In the genomic region with DNA sequence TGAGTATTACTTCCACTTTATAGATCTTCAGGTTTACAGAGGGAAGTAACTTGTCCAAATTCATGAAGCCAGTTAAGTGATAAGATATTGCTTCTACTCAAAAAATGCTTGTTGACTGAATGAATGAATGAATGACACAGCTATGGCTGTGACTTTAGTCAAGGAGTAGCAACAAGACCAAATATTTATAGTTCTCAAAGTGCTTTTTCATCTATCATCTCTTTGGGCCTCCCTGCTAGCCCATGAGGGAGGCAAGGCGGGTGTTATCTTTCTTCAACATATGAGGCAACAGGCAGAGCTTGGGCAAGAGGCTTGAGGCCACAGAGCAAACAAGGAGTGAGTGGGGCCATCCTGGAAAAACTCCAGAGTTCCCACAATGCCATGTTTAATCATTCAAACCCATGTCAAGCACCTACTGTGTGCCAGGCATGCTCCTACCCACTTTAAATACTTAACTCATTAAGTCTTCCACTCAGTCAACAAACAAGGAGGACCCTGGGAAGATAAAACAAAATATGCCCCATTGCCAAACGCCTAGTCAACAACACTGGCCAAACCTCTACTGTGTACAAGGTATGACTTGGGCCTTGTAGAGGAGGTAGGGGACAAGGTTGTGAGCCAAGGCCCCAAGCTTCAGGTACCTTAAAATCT, we compare ENCODE assay signal across 11 cellular contexts. TPM values are rescaled to one million over a fixed set of nuclear protein-coding genes. Genes with fewer than 3 reads are reported as not detected.
DNase-seq lines count a peak whose midpoint lies in the region; ATAC-seq and TF ChIP-seq lines count a peak whose summit lies in the region.
"Had no signal": no experiment of that assay in that cellular context is flagged by ENCODE, and none has a peak within 500 bp of the region (broad histone marks: within the 10 kb centered on the region; RNA-seq: fewer than 3 reads in every experiment).

No MANE protein-coding gene starts in this region.

- H3K36me3 ChIP-seq in left lung = peaks cover 0 to 70% of the 10 kb centered on the region in 2 donors

- POLR2A ChIA-PET in activated CD8-positive, alpha-beta T cell treated with anti-CD3 and anti-CD28 coated beads, Interleukin-2, amount 10 ng/mL, durations not matched to agents 7 days and 5 days (lab: Charles Lee) = interaction anchor here (0.7 to 1.2 kb wide), 4 partner anchors 11 to 31 kb away, joined by 3 to 4 read pairs (median 4); no protein-coding TSS in a partner anchor

- peaks cover 60 to 92% of the 10 kb centered on the region in 2 donors for H3K4me1 ChIP-seq in left lung

- no peaks in the 10 kb centered on the region for H3K9me3 Mint-ChIP-seq in activated naive CD8-positive, alpha-beta T cell (ENCODE audit: low read depth)
- no peaks in the 10 kb centered on the region for H3K9me3 Mint-ChIP-seq in activated naive CD8-positive, alpha-beta T cell treated with anti-CD3 and anti-CD28 coated beads for 36 hours
- no peaks in the 10 kb centered on the region for H3K9me3 Mint-ChIP-seq in activated CD8-positive, alpha-beta T cell treated with anti-CD3 and anti-CD28 coated beads, Interleukin-2, amount 10 ng/mL, durations not matched to agents 7 days and 5 days (ENCODE audit: insufficient read depth)
- no peaks in the 10 kb centered on the region for H3K9me3 Mint-ChIP-seq in type B pancreatic cell

- intact Hi-C loops in left lung (cut with DNase I) (no loop called here), left colon (cut with DNase I, micrococcal nuclease) (no loop called here)

- no peaks in the 10 kb centered on the region for H3K27me3 Mint-ChIP-seq in activated naive CD8-positive, alpha-beta T cell
- H3K27me3 Mint-ChIP-seq in activated naive CD8-positive, alpha-beta T cell treated with anti-CD3 and anti-CD28 coated beads for 36 hours = no peaks in the 10 kb centered on the region
- H3K27me3 Mint-ChIP-seq in activated CD8-positive, alpha-beta T cell treated with anti-CD3 and anti-CD28 coated beads, Interleukin-2, amount 10 ng/mL, durations not matched to agents 7 days and 5 days (ENCODE audit: low read depth) = no peaks in the 10 kb centered on the region
- H3K27me3 Mint-ChIP-seq in type B pancreatic cell = no peaks in the 10 kb centered on the region

- H3K27ac Mint-ChIP-seq in activated naive CD8-positive, alpha-beta T cell = peak overlapping the region; percentile 75
- H3K27ac Mint-ChIP-seq in activated naive CD8-positive, alpha-beta T cell treated with anti-CD3 and anti-CD28 coated beads for 36 hours = no peak overlapping the region
- H3K27ac Mint-ChIP-seq in activated CD8-positive, alpha-beta T cell treated with anti-CD3 and anti-CD28 coated beads, Interleukin-2, amount 10 ng/mL, durations not matched to agents 7 days and 5 days = peak overlapping the region; percentile 32
- H3K27ac Mint-ChIP-seq in type B pancreatic cell = peak overlapping the region; percentile 95

- H3K27me3 ChIP-seq in left lung = no peaks in the 10 kb centered on the region

- H3K4me3 Mint-ChIP-seq in activated naive CD8-positive, alpha-beta T cell = peak overlapping the region; percentile 2
- no peak overlapping the region for H3K4me3 Mint-ChIP-seq in activated naive CD8-positive, alpha-beta T cell treated with anti-CD3 and anti-CD28 coated beads for 36 hours
- no peak overlapping the region for H3K4me3 Mint-ChIP-seq in activated CD8-positive, alpha-beta T cell treated with anti-CD3 and anti-CD28 coated beads, Interleukin-2, amount 10 ng/mL, durations not matched to agents 7 days and 5 days
- H3K4me3 Mint-ChIP-seq in type B pancreatic cell = peak overlapping the region; percentile 42

- no peak for ATAC-seq in activated CD8-positive, alpha-beta T cell treated with anti-CD3 and anti-CD28 coated beads, Interleukin-2, amount 10 ng/mL, durations not matched to agents 7 days and 5 days
- ATAC-seq in left lung (peak; percentile 58), left colon (no peak), GM18511 (IDR thresholded peaks at IDR 0.05; ENCODE audit: unreplicated experiment) (no peak)

- H3K4me1 Mint-ChIP-seq in activated naive CD8-positive, alpha-beta T cell (ENCODE audit: low read depth) = peaks cover 57% of the 10 kb centered on the region
- peaks cover 63% of the 10 kb centered on the region for H3K4me1 Mint-ChIP-seq in activated naive CD8-positive, alpha-beta T cell treated with anti-CD3 and anti-CD28 coated beads for 36 hours
- H3K4me1 Mint-ChIP-seq in activated CD8-positive, alpha-beta T cell treated with anti-CD3 and anti-CD28 coated beads, Interleukin-2, amount 10 ng/mL, durations not matched to agents 7 days and 5 days (ENCODE audit: low read depth) = peaks cover 59% of the 10 kb centered on the region
- peaks cover 40% of the 10 kb centered on the region for H3K4me1 Mint-ChIP-seq in type B pancreatic cell (ENCODE audit: unreplicated experiment)

- CTCF ChIA-PET in activated CD8-positive, alpha-beta T cell treated with anti-CD3 and anti-CD28 coated beads, Interleukin-2, amount 10 ng/mL, durations not matched to agents 7 days and 5 days (lab: Charles Lee) = interaction anchor here (0.9 to 3.7 kb wide), 7 partner anchors 8 to 94 kb away, joined by 3 to 27 read pairs (median 3); partner anchors contain the start of gene BCL2L1

- TF ChIP-seq CTCF in left lung (IDR thresholded peaks at IDR 0.05) = no peak
- TF ChIP-seq CTCF in type B pancreatic cell (conservative IDR thresholded peaks at IDR 0.05) = no peak

- peak overlapping the region; percentile 68 to 75 for H3K27ac ChIP-seq in left lung

- no peak for DNase-seq in activated naive CD8-positive, alpha-beta T cell treated with anti-CD3 and anti-CD28 coated beads for 36 hours
- DNase-seq in activated CD8-positive, alpha-beta T cell treated with anti-CD3 and anti-CD28 coated beads, Interleukin-2, amount 10 ng/mL, durations not matched to agents 7 days and 5 days = no peak
- DNase-seq in left lung = peak in 1 of 2 donors; percentile 67
- no peak for DNase-seq in type B pancreatic cell (ENCODE audit: extremely low spot score, unreplicated experiment)
- DNase-seq in SHP77 (lab: John Stamatoyannopoulos, UW) = no peak
- no peak for DNase-seq in left colon
- DNase-seq: AML-193, hypothalamus, occipital lobe had no signal

- no peaks in the 10 kb centered on the region for H3K9me3 ChIP-seq in left lung

- H3K4me3 ChIP-seq in left lung = no peak overlapping the region

- peaks cover 26% of the 10 kb centered on the region for H3K36me3 Mint-ChIP-seq in activated naive CD8-positive, alpha-beta T cell
- peaks cover 77% of the 10 kb centered on the region for H3K36me3 Mint-ChIP-seq in activated naive CD8-positive, alpha-beta T cell treated with anti-CD3 and anti-CD28 coated beads for 36 hours
- H3K36me3 Mint-ChIP-seq in activated CD8-positive, alpha-beta T cell treated with anti-CD3 and anti-CD28 coated beads, Interleukin-2, amount 10 ng/mL, durations not matched to agents 7 days and 5 days (ENCODE audit: low read depth) = peaks cover 64% of the 10 kb centered on the region
- H3K36me3 Mint-ChIP-seq in type B pancreatic cell = peaks cover 46% of the 10 kb centered on the region

RNA-seq across cellular contexts. Expression of gene BCL2L1, which starts 15.9 kb away (rescaled TPM):
- 100 to 1,000 TPM; 196 to 206 TPM for total RNA-seq in activated naive CD8-positive, alpha-beta T cell treated with anti-CD3 and anti-CD28 coated beads for 36 hours
- total RNA-seq in activated CD8-positive, alpha-beta T cell treated with anti-CD3 and anti-CD28 coated beads, Interleukin-2, amount 10 ng/mL, durations not matched to agents 7 days and 5 days = 10 to 100 TPM; 71.4 to 73.0 TPM
- total RNA-seq in left lung (100 to 1,000 TPM; 122 to 181 TPM), type B pancreatic cell (ENCODE audit: low replicate concordance) (142 and 243 TPM in 2 replicates), left colon (10 to 100 TPM; 84.8 to 89.0 TPM)

RNA-seq across cellular contexts. Expression of gene TPX2, which starts 32.4 kb away (rescaled TPM):
- total RNA-seq in activated naive CD8-positive, alpha-beta T cell treated with anti-CD3 and anti-CD28 coated beads for 36 hours = 100 to 1,000 TPM; 111 TPM
- total RNA-seq in activated CD8-positive, alpha-beta T cell treated with anti-CD3 and anti-CD28 coated beads, Interleukin-2, amount 10 ng/mL, durations not matched to agents 7 days and 5 days = 100 to 1,000 TPM; 172 to 174 TPM
- total RNA-seq in left lung (10 to 100 TPM in 1 of 2 donors, 1 to 10 TPM in 1; 5.1 to 16.5 TPM), type B pancreatic cell (ENCODE audit: low replicate concordance) (45.0 and 130 TPM in 2 replicates), left colon (10 to 100 TPM in 1 of 2 donors, 1 to 10 TPM in 1; 7.4 to 15.8 TPM)

Comparison
In these comparisons a context has a peak if more than half of its experiments do, and no peak if none do; other contexts are left out.
1. H3K4me3 Mint-ChIP-seq: peak in activated naive CD8-positive, alpha-beta T cell (single experiment) and type B pancreatic cell (single experiment); none in activated naive CD8-positive, alpha-beta T cell treated with anti-CD3 and anti-CD28 coated beads for 36 hours (single experiment) and activated CD8-positive, alpha-beta T cell treated with anti-CD3 and anti-CD28 coated beads, Interleukin-2, amount 10 ng/mL, durations not matched to agents 7 days and 5 days (single experiment).